In genomic region chr6:71383476-71383875, GRCh38 we compare ENCODE assay signal across 1 cellular context.
TF ChIP-seq lines count a peak whose summit lies in the region.

No MANE protein-coding gene starts in this region.

TF ChIP-seq in SK-N-SH treated with all-trans-retinoic acid at 6 μM for 48 hours, 23 proteins besides CTCF, POLR2A, EP300 and RAD21 (continued from another document):
- no peak for TF ChIP-seq CSRNP3 (CRISPR knock-in tag; IDR thresholded peaks at IDR 0.05)
- TF ChIP-seq ZNF565 (CRISPR knock-in tag; conservative IDR thresholded peaks at IDR 0.05; ENCODE audit: low read depth), result no peak
- TF ChIP-seq ZNF70 (CRISPR knock-in tag; IDR thresholded peaks at IDR 0.05), result no peak
- no peak for TF ChIP-seq ISL1 (CRISPR knock-in tag; IDR thresholded peaks at IDR 0.05)
- no peak for TF ChIP-seq TCF4 (CRISPR knock-in tag; IDR thresholded peaks at IDR 0.05; ENCODE audit: borderline replicate concordance)
- TF ChIP-seq ESRRG (CRISPR knock-in tag; IDR thresholded peaks at IDR 0.05), result no peak
- TF ChIP-seq ZFP3 (CRISPR knock-in tag; IDR thresholded peaks at IDR 0.05), result no peak
- TF ChIP-seq BACH2 (CRISPR knock-in tag; IDR thresholded peaks at IDR 0.05; ENCODE audit: borderline replicate concordance), result no peak
- no peak for TF ChIP-seq ZC3H10 (CRISPR knock-in tag; IDR thresholded peaks at IDR 0.05)
- TF ChIP-seq GLIS3 (CRISPR knock-in tag; IDR thresholded peaks at IDR 0.05), result no peak
- no peak for TF ChIP-seq CREB5 (CRISPR knock-in tag; IDR thresholded peaks at IDR 0.05; ENCODE audit: low read depth)
